1 cellular context compared by ENCODE assay signal in genomic region chr17:4221899-4222659, GRCh38.
TF ChIP-seq lines count a peak whose summit lies in the region.

No MANE protein-coding gene starts in this region.

TF ChIP-seq in WTC11, 78 proteins besides CTCF, POLR2A, EP300 and RAD21 (continued from another document):
- TF ChIP-seq MAX (CRISPR knock-in tag; IDR thresholded peaks at IDR 0.05) (no peak), GTF2I (CRISPR knock-in tag; conservative IDR thresholded peaks at IDR 0.05) (no peak), OVOL2 (CRISPR knock-in tag; IDR thresholded peaks at IDR 0.05; ENCODE audit: borderline replicate concordance) (no peak), CBFB (CRISPR knock-in tag; IDR thresholded peaks at IDR 0.05; ENCODE audit: low read depth) (no peak), NR3C1 (CRISPR knock-in tag; conservative IDR thresholded peaks at IDR 0.05; ENCODE audit: low read depth) (no peak)
